20 cellular contexts compared by ENCODE assay signal in the genomic region with DNA sequence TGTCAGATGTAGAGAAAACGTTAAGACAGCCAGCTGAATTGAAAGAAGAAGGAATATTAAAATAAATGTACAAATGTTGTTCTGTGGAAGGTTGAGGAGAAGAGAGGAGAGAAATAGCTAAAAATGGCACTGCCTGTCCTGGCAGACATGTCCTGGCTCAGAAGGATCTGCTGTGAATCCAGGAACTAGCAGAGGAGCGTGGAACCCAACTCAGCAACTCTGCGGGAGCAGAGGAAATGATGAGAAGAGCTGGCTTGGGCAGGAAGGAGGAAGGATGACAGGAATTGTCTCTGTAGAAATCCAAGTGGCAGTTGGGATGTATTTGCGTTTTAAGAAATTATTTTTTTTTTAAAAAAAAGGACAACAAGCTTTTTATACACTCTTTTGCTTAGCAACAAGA. TPM values are rescaled to one million over a fixed set of nuclear protein-coding genes. Genes with fewer than 3 reads are reported as not detected.
"Had no signal": no experiment of that assay in that cellular context is flagged by ENCODE, and none has a peak within 500 bp of the region (broad histone marks: within the 10 kb centered on the region; RNA-seq: fewer than 3 reads in every experiment).

No MANE protein-coding gene starts in this region.

- H3K9me3 ChIP-seq: gastrocnemius medialis, heart left ventricle, left ventricle myocardium inferior, mucosa of descending colon, right atrium auricular region, tibial artery had no signal

- H3K36me3 ChIP-seq: gastrocnemius medialis, heart left ventricle, left ventricle myocardium inferior, right atrium auricular region, tibial artery had no signal

- DNase-seq: activated CD4-positive, alpha-beta T cell treated with anti-CD3 and anti-CD28 coated beads, Interleukin-2, amount 10 ng/mL, durations not matched to agents 24 days and 14 days; activated CD4-positive, CD25-positive, alpha-beta regulatory T cell; activated CD8-positive, alpha-beta T cell treated with anti-CD3 and anti-CD28 coated beads for 36 hours; activated naive CD4-positive, alpha-beta T cell treated with anti-CD3 and anti-CD28 coated beads for 36 hours; activated T-cell treated with anti-CD3 and anti-CD28 coated beads, Interleukin-2, amount 50 U/mL, for 1 hour; central memory CD4-positive, alpha-beta T cell; cortex of kidney; erythroblast; gastrocnemius medialis; heart left ventricle; left ventricle myocardium inferior; mucosa of descending colon; naive thymus-derived CD8-positive, alpha-beta T cell; nucleus accumbens; stimulated activated CD4-positive, alpha-beta T cell treated with anti-CD3 and anti-CD28 coated beads, Interleukin-2, amount 100 ng/mL, for 24 hours; stimulated activated naive CD8-positive, alpha-beta T cell treated with anti-CD3 and anti-CD28 coated beads, Interleukin-15, Interleukin-2, amounts not matched to agents 100 U/mL and 50 U/mL, for 24 hours; tibial artery had no signal

- H3K27me3 ChIP-seq: gastrocnemius medialis, heart left ventricle, right atrium auricular region, tibial artery had no signal

- H3K27ac ChIP-seq: gastrocnemius medialis, heart left ventricle, left ventricle myocardium inferior, right atrium auricular region, tibial artery had no signal

- H3K4me3 ChIP-seq: gastrocnemius medialis, heart left ventricle, left ventricle myocardium inferior, mucosa of descending colon, right atrium auricular region, tibial artery had no signal

- H3K4me1 ChIP-seq: gastrocnemius medialis, heart left ventricle, left ventricle myocardium inferior, right atrium auricular region, tibial artery had no signal

- ATAC-seq: activated CD8-positive, alpha-beta T cell treated with anti-CD3 and anti-CD28 coated beads for 36 hours; gastrocnemius medialis; heart left ventricle; mucosa of descending colon; naive thymus-derived CD8-positive, alpha-beta T cell; stimulated activated naive CD8-positive, alpha-beta T cell treated with anti-CD3 and anti-CD28 coated beads, Interleukin-15, Interleukin-2, amounts not matched to agents 100 U/mL and 50 U/mL, for 24 hours had no signal

RNA-seq across cellular contexts. Expression of gene NANOGP8, which starts 16.2 kb away (rescaled TPM):
- total RNA-seq: activated CD4-positive, alpha-beta T cell treated with anti-CD3 and anti-CD28 coated beads, Interleukin-2, amount 10 ng/mL, durations not matched to agents 24 days and 14 days; activated CD8-positive, alpha-beta T cell treated with anti-CD3 and anti-CD28 coated beads for 36 hours; activated naive CD4-positive, alpha-beta T cell treated with anti-CD3 and anti-CD28 coated beads for 36 hours; gastrocnemius medialis; kidney epithelial cell; left ventricle myocardium inferior; naive thymus-derived CD8-positive, alpha-beta T cell had no signal
- polyA plus RNA-seq: urinary bladder had no signal
